ENCODE assay signal across 1 cellular context in the genomic region with DNA sequence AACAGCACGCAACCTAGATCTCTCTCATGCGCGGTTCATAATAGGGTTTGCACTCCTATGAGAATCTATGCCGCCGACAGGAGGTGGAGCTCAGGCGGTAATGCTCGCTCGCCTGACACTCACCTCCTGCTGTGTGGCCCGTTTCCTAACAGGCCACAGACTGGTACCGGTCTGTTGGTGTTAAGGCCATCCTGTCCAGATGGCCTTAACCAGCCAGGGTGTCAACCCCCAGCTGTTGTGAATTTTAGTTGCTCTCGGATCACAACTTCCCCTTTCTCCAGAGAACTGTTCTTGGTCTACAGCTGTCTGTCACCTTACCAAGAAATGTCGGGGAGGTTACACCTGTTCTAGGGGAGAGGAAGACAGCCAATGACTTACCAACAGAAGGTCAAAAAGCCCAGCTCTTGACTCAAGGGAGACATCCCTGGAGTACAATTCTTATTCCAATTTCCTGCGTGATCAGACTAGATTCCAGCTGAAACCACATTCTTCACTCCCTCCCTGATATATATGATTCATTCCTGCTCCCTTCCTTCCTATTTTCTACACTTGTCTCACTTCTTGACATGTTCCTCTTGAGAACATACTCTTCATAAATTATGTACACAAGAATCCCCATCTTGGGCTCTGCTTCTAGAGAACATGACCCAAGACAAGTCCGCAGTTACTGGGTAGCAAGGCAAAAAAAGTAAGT.
A peak's percentile ranks its signal among the peaks of the same experiment; 100 is the strongest.
TF ChIP-seq lines count a peak whose summit lies in the region.

No MANE protein-coding gene starts in this region.

TF ChIP-seq in GM12878, 131 proteins besides CTCF, POLR2A, EP300 and RAD21 (continued from another document):
- TF ChIP-seq, protein P1, sequence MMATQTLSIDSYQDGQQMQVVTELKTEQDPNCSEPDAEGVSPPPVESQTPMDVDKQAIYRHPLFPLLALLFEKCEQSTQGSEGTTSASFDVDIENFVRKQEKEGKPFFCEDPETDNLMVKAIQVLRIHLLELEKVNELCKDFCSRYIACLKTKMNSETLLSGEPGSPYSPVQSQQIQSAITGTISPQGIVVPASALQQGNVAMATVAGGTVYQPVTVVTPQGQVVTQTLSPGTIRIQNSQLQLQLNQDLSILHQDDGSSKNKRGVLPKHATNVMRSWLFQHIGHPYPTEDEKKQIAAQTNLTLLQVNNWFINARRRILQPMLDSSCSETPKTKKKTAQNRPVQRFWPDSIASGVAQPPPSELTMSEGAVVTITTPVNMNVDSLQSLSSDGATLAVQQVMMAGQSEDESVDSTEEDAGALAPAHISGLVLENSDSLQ (IDR thresholded peaks at IDR 0.05), result peak; percentile 84
- peak; percentile 51; the same call in 1 of the 2 replicates for TF ChIP-seq TCF3 (IDR thresholded peaks at IDR 0.05; ENCODE audit: borderline replicate concordance, insufficient read depth, low read depth, low read length)
- TF ChIP-seq ZNF217 (IDR thresholded peaks at IDR 0.05), result no peak
- no peak for TF ChIP-seq SMAD5 (IDR thresholded peaks at IDR 0.05; ENCODE audit: low read depth)
- TF ChIP-seq IKZF2 (IDR thresholded peaks at IDR 0.05), result peak; percentile 30 to 32; a peak in 1 of 4 replicates
- TF ChIP-seq, protein P2, sequence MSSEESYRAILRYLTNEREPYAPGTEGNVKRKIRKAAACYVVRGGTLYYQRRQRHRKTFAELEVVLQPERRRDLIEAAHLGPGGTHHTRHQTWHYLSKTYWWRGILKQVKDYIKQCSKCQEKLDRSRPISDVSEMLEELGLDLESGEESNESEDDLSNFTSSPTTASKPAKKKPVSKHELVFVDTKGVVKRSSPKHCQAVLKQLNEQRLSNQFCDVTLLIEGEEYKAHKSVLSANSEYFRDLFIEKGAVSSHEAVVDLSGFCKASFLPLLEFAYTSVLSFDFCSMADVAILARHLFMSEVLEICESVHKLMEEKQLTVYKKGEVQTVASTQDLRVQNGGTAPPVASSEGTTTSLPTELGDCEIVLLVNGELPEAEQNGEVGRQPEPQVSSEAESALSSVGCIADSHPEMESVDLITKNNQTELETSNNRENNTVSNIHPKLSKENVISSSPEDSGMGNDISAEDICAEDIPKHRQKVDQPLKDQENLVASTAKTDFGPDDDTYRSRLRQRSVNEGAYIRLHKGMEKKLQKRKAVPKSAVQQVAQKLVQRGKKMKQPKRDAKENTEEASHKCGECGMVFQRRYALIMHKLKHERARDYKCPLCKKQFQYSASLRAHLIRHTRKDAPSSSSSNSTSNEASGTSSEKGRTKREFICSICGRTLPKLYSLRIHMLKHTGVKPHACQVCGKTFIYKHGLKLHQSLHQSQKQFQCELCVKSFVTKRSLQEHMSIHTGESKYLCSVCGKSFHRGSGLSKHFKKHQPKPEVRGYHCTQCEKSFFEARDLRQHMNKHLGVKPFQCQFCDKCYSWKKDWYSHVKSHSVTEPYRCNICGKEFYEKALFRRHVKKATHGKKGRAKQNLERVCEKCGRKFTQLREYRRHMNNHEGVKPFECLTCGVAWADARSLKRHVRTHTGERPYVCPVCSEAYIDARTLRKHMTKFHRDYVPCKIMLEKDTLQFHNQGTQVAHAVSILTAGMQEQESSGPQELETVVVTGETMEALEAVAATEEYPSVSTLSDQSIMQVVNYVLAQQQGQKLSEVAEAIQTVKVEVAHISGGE (CRISPR knock-in tag; IDR thresholded peaks at IDR 0.05), result no peak
- TF ChIP-seq ZNF207 (IDR thresholded peaks at IDR 0.05; ENCODE audit: borderline replicate concordance), result no peak
- TF ChIP-seq SUZ12 (IDR thresholded peaks at IDR 0.05; ENCODE audit: unreplicated experiment), result no peak
